In the genomic region with DNA sequence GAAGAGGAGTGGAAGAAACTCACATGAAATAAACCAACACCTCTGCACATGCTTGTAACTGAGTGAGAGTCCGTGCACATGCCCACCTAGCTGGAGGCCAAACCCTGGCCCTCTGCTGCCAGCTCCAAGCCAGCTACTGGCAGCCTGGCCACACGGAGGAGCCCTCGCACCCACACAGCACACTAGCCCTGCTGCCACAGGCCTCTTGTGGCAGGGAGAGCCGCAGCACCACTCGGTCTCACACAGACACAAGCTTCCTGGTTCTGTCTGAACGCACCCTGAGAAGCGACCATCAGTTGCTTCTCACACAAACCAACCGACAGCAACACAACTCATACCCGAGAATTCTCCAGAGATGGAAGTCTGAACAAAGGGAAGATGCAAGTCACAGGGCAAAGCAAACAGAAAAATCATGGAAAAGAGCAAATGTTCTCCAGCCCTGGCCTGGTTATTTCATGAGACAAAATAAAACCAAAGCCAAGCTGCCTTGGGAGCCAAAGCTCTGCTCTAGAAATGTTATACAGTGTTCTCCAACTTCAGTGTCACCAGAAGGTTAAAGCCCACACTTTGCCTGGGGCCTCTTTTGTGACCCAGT, we compare ENCODE assay signal across 8 cellular contexts.
DNase-seq lines count a peak whose midpoint lies in the region; ATAC-seq and TF ChIP-seq lines count a peak whose summit lies in the region.

No MANE protein-coding gene starts in this region.

- H3K4me3 ChIP-seq in SK-N-SH (ENCODE audit: low read depth in 2 of 2, low read length in 1 of 2) = no peak overlapping the region

- 25% methylated on average over 6 of the region's 9 CpGs for WGBS in SK-N-SH (ENCODE audit: low lambda C conversion rate)

- peak; percentile 55 for TF ChIP-seq RAD21 in SK-N-SH (IDR thresholded peaks at IDR 0.05; ENCODE audit: low read length)

- no peaks in the 10 kb centered on the region for H4K20me1 ChIP-seq in SK-N-SH (ENCODE audit: insufficient read depth)

- ATAC-seq in GM21360 (IDR thresholded peaks at IDR 0.05; ENCODE audit: unreplicated experiment) = peak; percentile 86

- POLR2A ChIA-PET in SK-N-SH (lab: Yijun Ruan, JAX) = no interaction called here

- TF ChIP-seq CTCF in SK-N-SH (IDR thresholded peaks at IDR 0.05) = peak; percentile 33

- H3K4me1 ChIP-seq in SK-N-SH (ENCODE audit: control insufficient read depth in 1 of 2, insufficient read depth in 2 of 2, low read depth in 1 of 2, low read length in 1 of 2) = no peaks in the 10 kb centered on the region; a peak in 1 of 4 replicates

- TF ChIP-seq EP300 in SK-N-SH (IDR thresholded peaks at IDR 0.05; ENCODE audit: borderline replicate concordance in 1 of 2, low read depth in 1 of 2, low read length in 1 of 2) = no peak

- no peak overlapping the region for H3K27ac ChIP-seq in SK-N-SH (ENCODE audit: low read depth in 2 of 2, low read length in 1 of 2)

- no peak overlapping the region for H3K4me2 ChIP-seq in SK-N-SH

- H2AFZ ChIP-seq in SK-N-SH (ENCODE audit: low read depth) = no peak overlapping the region

- H3K79me2 ChIP-seq in SK-N-SH (ENCODE audit: insufficient read depth) = no peaks in the 10 kb centered on the region

- peaks cover 4% of the 10 kb centered on the region; the same call in 1 of the 2 replicates for H3K27me3 ChIP-seq in SK-N-SH (ENCODE audit: insufficient read depth)

- no peaks in the 10 kb centered on the region for H3K9me2 ChIP-seq in SK-N-SH

- H3K9me3 ChIP-seq in SK-N-SH = no peaks in the 10 kb centered on the region

- no peak overlapping the region for H3K9ac ChIP-seq in SK-N-SH

- H3K36me3 ChIP-seq in SK-N-SH (replicated peaks in 1 of 2; ENCODE audit: control insufficient read depth in 1 of 2, insufficient read depth in 2 of 2, low read length in 1 of 2) = no peaks in the 10 kb centered on the region

- DNase-seq in DMS153 treated with DMSO at 0.1 percent for 48 hours (lab: John Stamatoyannopoulos, UW; ENCODE audit: unreplicated experiment) = peak; percentile 48
- DNase-seq in HPDE6-E6E7 (ENCODE audit: extremely low spot score) = peak; percentile 86
- peak; percentile 66 for DNase-seq in SK-N-SH
- DNase-seq in activated naive CD8-positive, alpha-beta T cell treated with anti-CD3 and anti-CD28 coated beads, Interleukin-2, amount 50 U/mL, for 16 hours (ENCODE audit: low read depth, low spot score) = peak; percentile 34
- peak in 41 of 51 donors; percentile 10 to 81 (median 49) for DNase-seq in hypothalamus (lab: John Stamatoyannopoulos, UW)
- DNase-seq in stimulated activated CD4-positive, alpha-beta T cell treated with anti-CD3 and anti-CD28 coated beads, Interleukin-4, amount 100 ng/mL, for 1 hour = peak; percentile 65
- no peak for DNase-seq in NCI-H128 (lab: John Stamatoyannopoulos, UW; ENCODE audit: unreplicated experiment)

- no peaks in the 10 kb centered on the region for H3F3A ChIP-seq in SK-N-SH (replicated peaks; ENCODE audit: insufficient read depth)

- CTCF ChIA-PET in SK-N-SH (lab: Yijun Ruan, JAX) = interaction anchor here (0.6 to 2.7 kb wide), 12 partner anchors 10 to 1320 kb away, joined by 3 to 19 read pairs (median 3); no protein-coding TSS in a partner anchor

TF ChIP-seq in SK-N-SH, 30 proteins besides CTCF, POLR2A, EP300 and RAD21:
- TF ChIP-seq TAF1 (IDR thresholded peaks at IDR 0.05; ENCODE audit: borderline replicate concordance, low read depth, low read length) (no peak), POLR2AphosphoS5 (IDR thresholded peaks at IDR 0.05; ENCODE audit: low read depth, low read length) (no peak), SMC3 (IDR thresholded peaks at IDR 0.05; ENCODE audit: low read depth, low read length) (peak; percentile 49), NFIC (IDR thresholded peaks at IDR 0.05; ENCODE audit: borderline replicate concordance) (no peak)
